Comparison of ENCODE assay signal across 23 cellular contexts in the genomic region with DNA sequence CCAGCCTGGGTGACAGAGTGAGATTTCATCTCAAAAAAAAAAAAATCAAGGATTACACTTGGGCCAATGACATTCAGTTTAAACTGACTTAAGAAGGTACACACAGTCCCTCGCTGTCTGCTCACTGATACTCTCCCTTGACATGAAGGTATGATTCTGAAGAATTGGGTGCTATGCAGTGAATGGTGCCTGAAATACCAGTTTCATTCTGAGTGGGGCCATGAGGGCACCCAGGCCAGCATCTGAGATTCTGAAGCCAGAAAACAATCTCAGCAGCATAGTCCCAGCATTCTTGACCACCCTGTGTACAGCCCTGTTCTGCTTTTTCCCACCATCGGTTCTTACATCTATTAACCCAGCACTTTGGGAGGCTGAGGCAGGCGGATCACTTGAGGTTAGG.
"Had no signal": no experiment of that assay in that cellular context is flagged by ENCODE, and none has a peak within 500 bp of the region (broad histone marks: within the 10 kb centered on the region; RNA-seq: fewer than 3 reads in every experiment).

No MANE protein-coding gene starts in this region.

- H3K4me1 Mint-ChIP-seq: stimulated activated effector memory CD8-positive, alpha-beta T cell treated with anti-CD3 and anti-CD28 coated beads, Interleukin-12 subunit alpha, Interleukin-12 subunit beta, amount 100 ng/mL, for 72 hours; stimulated activated memory B cell treated with anti-CD40 and anti-IgM and Interleukin-4, amounts not matched to agents 10 μg/mL and 1 μg/mL and 100 μg/mL, for 72 hours; stimulated activated naive B cell treated with anti-CD40 and anti-IgM and Interleukin-4, amounts not matched to agents 10 μg/mL and 1 μg/mL and 100 μg/mL, for 72 hours; stimulated activated naive CD8-positive, alpha-beta T cell treated with anti-CD3 and anti-CD28 coated beads, Interleukin-15, amount 100 ng/mL, for 72 hours had no signal

- H3K9me3 Mint-ChIP-seq: stimulated activated effector memory CD8-positive, alpha-beta T cell treated with anti-CD3 and anti-CD28 coated beads, Interleukin-12 subunit alpha, Interleukin-12 subunit beta, amount 100 ng/mL, for 72 hours; stimulated activated memory B cell treated with anti-CD40 and anti-IgM and Interleukin-4, amounts not matched to agents 10 μg/mL and 1 μg/mL and 100 μg/mL, for 72 hours; stimulated activated naive CD8-positive, alpha-beta T cell treated with anti-CD3 and anti-CD28 coated beads, Interleukin-15, Interleukin-2, amounts not matched to agents 100 ng/mL and 50 ng/mL, for 24 hours; type B pancreatic cell had no signal

- H3K36me3 Mint-ChIP-seq: stimulated activated effector memory CD8-positive, alpha-beta T cell treated with anti-CD3 and anti-CD28 coated beads, Interleukin-12 subunit alpha, Interleukin-12 subunit beta, amount 100 ng/mL, for 72 hours; stimulated activated memory B cell treated with anti-CD40 and anti-IgM and Interleukin-4, amounts not matched to agents 10 μg/mL and 1 μg/mL and 100 μg/mL, for 72 hours; stimulated activated naive B cell treated with anti-CD40 and anti-IgM and Interleukin-4, amounts not matched to agents 10 μg/mL and 1 μg/mL and 100 μg/mL, for 72 hours; type B pancreatic cell had no signal

- H3K27ac Mint-ChIP-seq: stimulated activated effector memory CD8-positive, alpha-beta T cell treated with anti-CD3 and anti-CD28 coated beads, Interleukin-12 subunit alpha, Interleukin-12 subunit beta, amount 100 ng/mL, for 72 hours; stimulated activated memory B cell treated with anti-CD40 and anti-IgM and Interleukin-4, amounts not matched to agents 10 μg/mL and 1 μg/mL and 100 μg/mL, for 72 hours; stimulated activated naive B cell treated with anti-CD40 and anti-IgM and Interleukin-4, amounts not matched to agents 10 μg/mL and 1 μg/mL and 100 μg/mL, for 72 hours; stimulated activated naive CD8-positive, alpha-beta T cell treated with anti-CD3 and anti-CD28 coated beads, Interleukin-15, amount 100 ng/mL, for 72 hours; stimulated activated naive CD8-positive, alpha-beta T cell treated with anti-CD3 and anti-CD28 coated beads, Interleukin-15, Interleukin-2, amounts not matched to agents 100 ng/mL and 50 ng/mL, for 24 hours; type B pancreatic cell had no signal

- DNase-seq: stimulated activated CD4-positive, alpha-beta T cell treated with anti-CD3 and anti-CD28 coated beads, Interleukin-2, amount 100 ng/mL, for 48 hours; stimulated activated CD4-positive, alpha-beta T cell treated with anti-CD3 and anti-CD28 coated beads, Interleukin-4, amount 100 ng/mL, for 1 hour; stimulated activated CD4-positive, alpha-beta T cell treated with anti-CD3 and anti-CD28 coated beads, Interleukin-4, amount 100 ng/mL, for 24 hours; stimulated activated CD4-positive, alpha-beta T cell treated with anti-CD3 and anti-CD28 coated beads, Interleukin-4, amount 100 ng/mL, for 4 hours; stimulated activated CD8-positive, alpha-beta memory T cell treated with anti-CD3 and anti-CD28 coated beads, Interleukin-4, amount 100 ng/mL, for 48 hours; stimulated activated naive B cell treated with anti-CD40 and anti-IgM and Interleukin-4, amounts not matched to agents 10 μg/mL and 1 μg/mL and 100 μg/mL, for 72 hours; stimulated activated naive CD4-positive, alpha-beta T cell; stimulated activated naive CD4-positive, alpha-beta T cell treated with Interleukin-2 at 50 U/mL for 16 hours; stimulated activated naive CD8-positive, alpha-beta T cell treated with anti-CD3 and anti-CD28 coated beads, Interleukin-15, amount 100 ng/mL, for 72 hours; stimulated activated naive CD8-positive, alpha-beta T cell treated with anti-CD3 and anti-CD28 coated beads, Interleukin-15, Interleukin-2, amounts not matched to agents 100 U/mL and 50 U/mL, for 24 hours; stomach; substantia nigra; testis; thyroid gland; tibial artery; transverse colon; upper lobe of left lung; upper lobe of right lung; uterus had no signal

- H3K4me3 Mint-ChIP-seq: stimulated activated effector memory CD8-positive, alpha-beta T cell treated with anti-CD3 and anti-CD28 coated beads, Interleukin-12 subunit alpha, Interleukin-12 subunit beta, amount 100 ng/mL, for 72 hours; stimulated activated memory B cell treated with anti-CD40 and anti-IgM and Interleukin-4, amounts not matched to agents 10 μg/mL and 1 μg/mL and 100 μg/mL, for 72 hours; stimulated activated naive B cell treated with anti-CD40 and anti-IgM and Interleukin-4, amounts not matched to agents 10 μg/mL and 1 μg/mL and 100 μg/mL, for 72 hours; stimulated activated naive CD8-positive, alpha-beta T cell treated with anti-CD3 and anti-CD28 coated beads, Interleukin-15, amount 100 ng/mL, for 72 hours; stimulated activated naive CD8-positive, alpha-beta T cell treated with anti-CD3 and anti-CD28 coated beads, Interleukin-15, Interleukin-2, amounts not matched to agents 100 ng/mL and 50 ng/mL, for 24 hours; type B pancreatic cell had no signal
